Comparison of ENCODE assay signal across 9 cellular contexts in genomic region chr2:36359006-36359580, GRCh38. TPM values are rescaled to one million over a fixed set of nuclear protein-coding genes. Genes with fewer than 3 reads are reported as not detected.
A peak's percentile ranks its signal among the peaks of the same experiment; 100 is the strongest.
DNase-seq lines count a peak whose midpoint lies in the region; ATAC-seq and TF ChIP-seq lines count a peak whose summit lies in the region.
"Had no signal": no experiment of that assay in that cellular context is flagged by ENCODE, and none has a peak within 500 bp of the region (broad histone marks: within the 10 kb centered on the region; RNA-seq: fewer than 3 reads in every experiment).

No MANE protein-coding gene starts in this region.

- peaks cover 50% of the 10 kb centered on the region for H3K27me3 Mint-ChIP-seq in activated CD8-positive, alpha-beta T cell treated with anti-CD3 and anti-CD28 coated beads for 36 hours
- H3K27me3 Mint-ChIP-seq in activated CD8-positive, alpha-beta T cell treated with anti-CD3 and anti-CD28 coated beads, Interleukin-2, amount 10 ng/mL, durations not matched to agents 7 days and 5 days (ENCODE audit: low read depth), result peaks cover 39% of the 10 kb centered on the region
- peaks cover 33 to 65% (median 45%) of the 10 kb centered on the region in 5 donors for H3K27me3 Mint-ChIP-seq in naive thymus-derived CD8-positive, alpha-beta T cell

- no peak overlapping the region for H3K27ac Mint-ChIP-seq in activated CD8-positive, alpha-beta T cell treated with anti-CD3 and anti-CD28 coated beads for 36 hours
- no peak overlapping the region for H3K27ac Mint-ChIP-seq in activated CD8-positive, alpha-beta T cell treated with anti-CD3 and anti-CD28 coated beads, Interleukin-2, amount 10 ng/mL, durations not matched to agents 7 days and 5 days
- H3K27ac Mint-ChIP-seq in naive thymus-derived CD8-positive, alpha-beta T cell, result no peak overlapping the region

- CTCF ChIA-PET in activated CD8-positive, alpha-beta T cell treated with anti-CD3 and anti-CD28 coated beads for 36 hours (lab: Charles Lee), result interaction anchor here (1.3 kb wide), 1 partner anchor 103 kb away, joined by 3 read pairs; no protein-coding TSS in a partner anchor
- CTCF ChIA-PET in activated CD8-positive, alpha-beta T cell treated with anti-CD3 and anti-CD28 coated beads, Interleukin-2, amount 10 ng/mL, durations not matched to agents 7 days and 5 days (lab: Charles Lee), result no interaction called here

- peak overlapping the region; percentile 24 for H3K4me3 Mint-ChIP-seq in activated CD8-positive, alpha-beta T cell treated with anti-CD3 and anti-CD28 coated beads for 36 hours
- H3K4me3 Mint-ChIP-seq in activated CD8-positive, alpha-beta T cell treated with anti-CD3 and anti-CD28 coated beads, Interleukin-2, amount 10 ng/mL, durations not matched to agents 7 days and 5 days, result no peak overlapping the region
- H3K4me3 Mint-ChIP-seq in naive thymus-derived CD8-positive, alpha-beta T cell, result peak overlapping the region in 2 of 10 donors; percentile 7 to 25

- POLR2A ChIA-PET in activated CD8-positive, alpha-beta T cell treated with anti-CD3 and anti-CD28 coated beads for 36 hours (lab: Charles Lee), result no interaction called here
- POLR2A ChIA-PET in activated CD8-positive, alpha-beta T cell treated with anti-CD3 and anti-CD28 coated beads, Interleukin-2, amount 10 ng/mL, durations not matched to agents 7 days and 5 days (lab: Charles Lee), result no interaction called here
- POLR2A ChIA-PET in naive thymus-derived CD8-positive, alpha-beta T cell (lab: Charles Lee), result no interaction called here

- in situ Hi-C loops in KBM-7 (cut with MboI; ENCODE audit: low pct_unique_long_range_greater_than_20kb, low sequenced_read_pairs), result loop anchor here (25.0 kb wide), 2 partner anchors 303 to 428 kb away; no protein-coding TSS in a partner anchor

- H3K36me3 ChIP-seq in thoracic aorta, result no peaks in the 10 kb centered on the region

- DNase-seq in activated CD8-positive, alpha-beta T cell treated with anti-CD3 and anti-CD28 coated beads for 36 hours, result no peak
- no peak for DNase-seq in activated CD8-positive, alpha-beta T cell treated with anti-CD3 and anti-CD28 coated beads, Interleukin-2, amount 10 ng/mL, durations not matched to agents 7 days and 5 days
- DNase-seq in RPMI8226 (peak; percentile 21), foreskin keratinocyte (no peak), thoracic aorta (ENCODE audit: low spot score) (no peak), KBM-7 (no peak)
- DNase-seq in naive thymus-derived CD8-positive, alpha-beta T cell, result no peak
- DNase-seq in effector CD4-positive, alpha-beta T cell, result no peak
- DNase-seq: stimulated activated naive B cell treated with anti-CD40 and anti-IgM and Interleukin-4, amounts not matched to agents 10 μg/mL and 1 μg/mL and 100 μg/mL, for 72 hours had no signal

- H3K9me3 ChIP-seq in thoracic aorta, result no peaks in the 10 kb centered on the region

- no peaks in the 10 kb centered on the region for H3K36me3 Mint-ChIP-seq in activated CD8-positive, alpha-beta T cell treated with anti-CD3 and anti-CD28 coated beads for 36 hours (ENCODE audit: low read depth)
- no peaks in the 10 kb centered on the region for H3K36me3 Mint-ChIP-seq in activated CD8-positive, alpha-beta T cell treated with anti-CD3 and anti-CD28 coated beads, Interleukin-2, amount 10 ng/mL, durations not matched to agents 7 days and 5 days (ENCODE audit: low read depth)
- H3K36me3 Mint-ChIP-seq in naive thymus-derived CD8-positive, alpha-beta T cell, result no peaks in the 10 kb centered on the region
- H3K36me3 Mint-ChIP-seq: stimulated activated naive B cell treated with anti-CD40 and anti-IgM and Interleukin-4, amounts not matched to agents 10 μg/mL and 1 μg/mL and 100 μg/mL, for 72 hours had no signal

- H3K4me1 ChIP-seq in foreskin keratinocyte (peaks cover 44% of the 10 kb centered on the region), thoracic aorta (ENCODE audit: control insufficient read depth in 1 of 2, low read depth in 2 of 2) (peaks cover 36 to 64% of the 10 kb centered on the region in 2 donors)

- peak overlapping the region; percentile 93 for H3K4me3 ChIP-seq in thoracic aorta

- no peaks in the 10 kb centered on the region for H3K27me3 ChIP-seq in foreskin keratinocyte
- H3K27me3 ChIP-seq in thoracic aorta (replicated peaks; ENCODE audit: insufficient read depth), result no peaks in the 10 kb centered on the region

- H3K27ac ChIP-seq in foreskin keratinocyte (peak overlapping the region; percentile 56), thoracic aorta (peak overlapping the region; percentile 84 to 89)

- peak; percentile 65 for TF ChIP-seq CTCF in activated CD8-positive, alpha-beta T cell treated with anti-CD3 and anti-CD28 coated beads for 36 hours (IDR thresholded peaks at IDR 0.05)
- TF ChIP-seq CTCF in foreskin keratinocyte (conservative IDR thresholded peaks at IDR 0.05), result peak; percentile 66
- TF ChIP-seq CTCF in thoracic aorta (IDR thresholded peaks at IDR 0.05), result peak; percentile 30

- no peak for ATAC-seq in activated CD8-positive, alpha-beta T cell treated with anti-CD3 and anti-CD28 coated beads for 36 hours
- ATAC-seq in activated CD8-positive, alpha-beta T cell treated with anti-CD3 and anti-CD28 coated beads, Interleukin-2, amount 10 ng/mL, durations not matched to agents 7 days and 5 days, result no peak
- ATAC-seq in foreskin keratinocyte, result no peak
- no peak for ATAC-seq in thoracic aorta (ENCODE audit: insufficient number of reproducible peaks, low FRiP score, low read depth)
- no peak for ATAC-seq in naive thymus-derived CD8-positive, alpha-beta T cell
- ATAC-seq: stimulated activated naive B cell treated with anti-CD40 and anti-IgM and Interleukin-4, amounts not matched to agents 10 μg/mL and 1 μg/mL and 100 μg/mL, for 72 hours had no signal

- H3K4me1 Mint-ChIP-seq in activated CD8-positive, alpha-beta T cell treated with anti-CD3 and anti-CD28 coated beads for 36 hours (ENCODE audit: low read depth), result peaks cover 29% of the 10 kb centered on the region
- peaks cover 26% of the 10 kb centered on the region for H3K4me1 Mint-ChIP-seq in activated CD8-positive, alpha-beta T cell treated with anti-CD3 and anti-CD28 coated beads, Interleukin-2, amount 10 ng/mL, durations not matched to agents 7 days and 5 days (ENCODE audit: low read depth)
- H3K4me1 Mint-ChIP-seq in naive thymus-derived CD8-positive, alpha-beta T cell, result peaks cover 17 to 33% (median 22%) of the 10 kb centered on the region in 4 donors

- H3K9me3 Mint-ChIP-seq in activated CD8-positive, alpha-beta T cell treated with anti-CD3 and anti-CD28 coated beads for 36 hours, result no peaks in the 10 kb centered on the region
- H3K9me3 Mint-ChIP-seq in activated CD8-positive, alpha-beta T cell treated with anti-CD3 and anti-CD28 coated beads, Interleukin-2, amount 10 ng/mL, durations not matched to agents 7 days and 5 days (ENCODE audit: insufficient read depth), result no peaks in the 10 kb centered on the region
- H3K9me3 Mint-ChIP-seq in naive thymus-derived CD8-positive, alpha-beta T cell, result no peaks in the 10 kb centered on the region
- H3K9me3 Mint-ChIP-seq: stimulated activated naive B cell treated with anti-CD40 and anti-IgM and Interleukin-4, amounts not matched to agents 10 μg/mL and 1 μg/mL and 100 μg/mL, for 72 hours had no signal

- intact Hi-C loops in activated CD8-positive, alpha-beta T cell treated with anti-CD3 and anti-CD28 coated beads for 36 hours (cut with micrococcal nuclease), result loop anchor here (10.0 kb wide), 2 partner anchors 384 to 426 kb away; no protein-coding TSS in a partner anchor

RNA-seq across cellular contexts. Expression of gene CRIM1, which starts 3.5 kb away (rescaled TPM):
- 10 to 100 TPM; 14.4 to 15.9 TPM for total RNA-seq in activated CD8-positive, alpha-beta T cell treated with anti-CD3 and anti-CD28 coated beads for 36 hours
- 1 to 10 TPM; 3.7 to 4.4 TPM for total RNA-seq in activated CD8-positive, alpha-beta T cell treated with anti-CD3 and anti-CD28 coated beads, Interleukin-2, amount 10 ng/mL, durations not matched to agents 7 days and 5 days
- total RNA-seq in foreskin keratinocyte (76.8 and 99.4 TPM in 2 replicates), thoracic aorta (100 to 1,000 TPM; 217 to 465 TPM)
- polyA plus RNA-seq in foreskin keratinocyte, result 11.7 and 19.3 TPM in 2 replicates
- total RNA-seq in naive thymus-derived CD8-positive, alpha-beta T cell, result 1 to 10 TPM in 1 of 2 experiments, under 1 TPM in 1; 0.88 to 2.0 TPM
- polyA plus RNA-seq in naive thymus-derived CD8-positive, alpha-beta T cell, result 1 to 10 TPM in 1 of 3 donors, under 1 TPM in 2; 0.12 to 1.3 (median 0.38) TPM
